In genomic region chr2:36530178-36530982, GRCh38 we compare ENCODE assay signal across 9 cellular contexts.
DNase-seq lines count a peak whose midpoint lies in the region; ATAC-seq lines count a peak whose summit lies in the region.
"Had no signal": no experiment of that assay in that cellular context is flagged by ENCODE, and none has a peak within 500 bp of the region (broad histone marks: within the 10 kb centered on the region; RNA-seq: fewer than 3 reads in every experiment).

No MANE protein-coding gene starts in this region.

- DNase-seq in SKM-1 (lab: John Stamatoyannopoulos, UW; ENCODE audit: unreplicated experiment) (peak; percentile 29), sciatic nerve (ENCODE audit: low spot score) (no peak), globus pallidus (ENCODE audit: low spot score) (no peak), NK-92 (lab: John Stamatoyannopoulos, UW; ENCODE audit: unreplicated experiment) (no peak), NCI-H2107 (lab: John Stamatoyannopoulos, UW) (no peak)
- no peak for DNase-seq in stimulated activated CD4-positive, alpha-beta T cell treated with anti-CD3 and anti-CD28 coated beads, Interleukin-2, amount 100 ng/mL, for 24 hours
- DNase-seq: glutamatergic neuron had no signal

- intact Hi-C loops in sciatic nerve (cut with DNase I) = no loop called here

- peak; percentile 76 for ATAC-seq in GM18909 (IDR thresholded peaks at IDR 0.05; ENCODE audit: poor library complexity, unreplicated experiment)
- ATAC-seq in HG02885 (IDR thresholded peaks at IDR 0.05; ENCODE audit: poor library complexity, unreplicated experiment) = peak; percentile 85
- peak; percentile 37 for ATAC-seq in sciatic nerve
